In genomic region chr13:106114981-106115554, GRCh38 we compare ENCODE assay signal across 20 cellular contexts.
"Had no signal": no experiment of that assay in that cellular context is flagged by ENCODE, and none has a peak within 500 bp of the region (broad histone marks: within the 10 kb centered on the region; RNA-seq: fewer than 3 reads in every experiment).

No MANE protein-coding gene starts in this region.

- H3K9me3 ChIP-seq: colonic mucosa, esophagus squamous epithelium, pancreas, upper lobe of left lung had no signal

- FAIRE-seq: endometrium, frontal cortex, pancreas had no signal

- H3K36me3 ChIP-seq: colonic mucosa, esophagus squamous epithelium, pancreas, upper lobe of left lung had no signal

- H3K27ac Mint-ChIP-seq: activated B cell treated with CpG ODN at 0.5 μM for 24 hours; activated CD4-positive, alpha-beta T cell treated with anti-CD3 and anti-CD28 coated beads, Interleukin-2, amount 10 ng/mL, durations not matched to agents 24 days and 14 days; activated naive CD4-positive, alpha-beta T cell treated with anti-CD3 and anti-CD28 coated beads, Interleukin-2, amount 10 ng/mL, durations not matched to agents 7 days and 5 days; immature natural killer cell; stimulated activated naive CD8-positive, alpha-beta T cell treated with anti-CD3 and anti-CD28 coated beads, Interleukin-15, amount 100 ng/mL, for 72 hours; T-helper 2 cell treated with Interferon-gamma antibody and Interleukin-4, amounts not matched to agents 5 μg/mL and 100 μg/mL, for 36 hours had no signal

- H3K27me3 ChIP-seq: colonic mucosa, esophagus squamous epithelium, pancreas, upper lobe of left lung had no signal

- H3K4me3 ChIP-seq: colonic mucosa, esophagus squamous epithelium, pancreas, upper lobe of left lung had no signal

- H3K27me3 Mint-ChIP-seq: activated B cell treated with CpG ODN at 0.5 μM for 24 hours; activated CD4-positive, alpha-beta T cell treated with anti-CD3 and anti-CD28 coated beads, Interleukin-2, amount 10 ng/mL, durations not matched to agents 24 days and 14 days; activated naive CD4-positive, alpha-beta T cell treated with anti-CD3 and anti-CD28 coated beads, Interleukin-2, amount 10 ng/mL, durations not matched to agents 7 days and 5 days had no signal

- ATAC-seq: left lobe of liver; pancreas; sciatic nerve; stimulated activated naive CD8-positive, alpha-beta T cell treated with anti-CD3 and anti-CD28 coated beads, Interleukin-15, amount 100 ng/mL, for 72 hours had no signal

- H3K27ac ChIP-seq: colonic mucosa, esophagus squamous epithelium, pancreas, upper lobe of left lung had no signal

- H3K4me1 ChIP-seq: colonic mucosa, pancreas, upper lobe of left lung had no signal

- DNase-seq: activated B cell treated with CpG ODN at 0.5 μM for 24 hours; activated CD4-positive, alpha-beta T cell treated with anti-CD3 and anti-CD28 coated beads, Interleukin-2, amount 10 ng/mL, durations not matched to agents 24 days and 14 days; activated CD8-positive, alpha-beta memory T cell treated with anti-CD3 and anti-CD28 coated beads for 24 hours; activated naive CD4-positive, alpha-beta T cell treated with anti-CD3 and anti-CD28 coated beads, Interleukin-2, amount 10 ng/mL, durations not matched to agents 7 days and 5 days; caudate nucleus; colonic mucosa; esophagus squamous epithelium; head of caudate nucleus; immature natural killer cell; pancreas; stimulated activated CD4-positive, alpha-beta T cell treated with anti-CD3 and anti-CD28 coated beads, Interleukin-1b, Interleukin-23, amount 100 ng/mL, for 48 hours; stimulated activated naive CD8-positive, alpha-beta T cell treated with anti-CD3 and anti-CD28 coated beads, Interleukin-15, amount 100 ng/mL, for 72 hours; SW 1271; upper lobe of left lung had no signal

- H3K9me3 Mint-ChIP-seq: activated B cell treated with CpG ODN at 0.5 μM for 24 hours; activated CD4-positive, alpha-beta T cell treated with anti-CD3 and anti-CD28 coated beads, Interleukin-2, amount 10 ng/mL, durations not matched to agents 24 days and 14 days; activated naive CD4-positive, alpha-beta T cell treated with anti-CD3 and anti-CD28 coated beads, Interleukin-2, amount 10 ng/mL, durations not matched to agents 7 days and 5 days; neural crest cell; stimulated activated naive CD8-positive, alpha-beta T cell treated with anti-CD3 and anti-CD28 coated beads, Interleukin-15, amount 100 ng/mL, for 72 hours; T-helper 2 cell treated with Interferon-gamma antibody and Interleukin-4, amounts not matched to agents 5 μg/mL and 100 μg/mL, for 36 hours had no signal

- H3K4me3 Mint-ChIP-seq: activated B cell treated with CpG ODN at 0.5 μM for 24 hours; activated CD4-positive, alpha-beta T cell treated with anti-CD3 and anti-CD28 coated beads, Interleukin-2, amount 10 ng/mL, durations not matched to agents 24 days and 14 days; activated naive CD4-positive, alpha-beta T cell treated with anti-CD3 and anti-CD28 coated beads, Interleukin-2, amount 10 ng/mL, durations not matched to agents 7 days and 5 days; immature natural killer cell; neural crest cell; stimulated activated naive CD8-positive, alpha-beta T cell treated with anti-CD3 and anti-CD28 coated beads, Interleukin-15, amount 100 ng/mL, for 72 hours; T-helper 2 cell treated with Interferon-gamma antibody and Interleukin-4, amounts not matched to agents 5 μg/mL and 100 μg/mL, for 36 hours had no signal

- H3K4me1 Mint-ChIP-seq: activated B cell treated with CpG ODN at 0.5 μM for 24 hours; activated CD4-positive, alpha-beta T cell treated with anti-CD3 and anti-CD28 coated beads, Interleukin-2, amount 10 ng/mL, durations not matched to agents 24 days and 14 days; activated naive CD4-positive, alpha-beta T cell treated with anti-CD3 and anti-CD28 coated beads, Interleukin-2, amount 10 ng/mL, durations not matched to agents 7 days and 5 days; immature natural killer cell; stimulated activated naive CD8-positive, alpha-beta T cell treated with anti-CD3 and anti-CD28 coated beads, Interleukin-15, amount 100 ng/mL, for 72 hours had no signal

- H3K36me3 Mint-ChIP-seq: activated naive CD4-positive, alpha-beta T cell treated with anti-CD3 and anti-CD28 coated beads, Interleukin-2, amount 10 ng/mL, durations not matched to agents 7 days and 5 days; immature natural killer cell had no signal
